In the genomic region with DNA sequence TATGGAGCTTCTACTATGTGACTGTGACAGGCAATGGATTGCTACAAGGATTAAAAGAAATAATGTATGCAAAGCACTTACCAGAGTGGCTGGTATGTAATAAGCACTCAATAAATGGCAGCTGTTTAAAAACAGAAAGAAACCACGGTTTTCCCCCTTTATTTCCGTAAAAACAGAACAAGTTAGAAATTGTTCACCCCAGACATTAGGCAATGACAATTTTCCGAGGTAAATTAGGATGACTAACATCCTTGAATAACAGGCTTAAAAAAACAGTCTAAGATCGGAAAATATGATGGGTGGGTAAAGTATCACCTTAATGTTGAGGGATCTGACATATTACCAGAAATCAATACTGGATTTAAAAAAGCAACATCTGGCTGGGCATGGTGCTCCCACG, we compare ENCODE assay signal across 33 cellular contexts. TPM values are rescaled to one million over a fixed set of nuclear protein-coding genes. Genes with fewer than 3 reads are reported as not detected.
DNase-seq lines count a peak whose midpoint lies in the region; ATAC-seq and TF ChIP-seq lines count a peak whose summit lies in the region.
"Had no signal": no experiment of that assay in that cellular context is flagged by ENCODE, and none has a peak within 500 bp of the region (broad histone marks: within the 10 kb centered on the region; RNA-seq: fewer than 3 reads in every experiment).

No MANE protein-coding gene starts in this region.

- H3K9me3 Mint-ChIP-seq in stimulated activated naive CD8-positive, alpha-beta T cell treated with anti-CD3 and anti-CD28 coated beads, Interleukin-15, amount 100 ng/mL, for 72 hours = peaks cover 19 to 20% of the 10 kb centered on the region in 2 donors
- no peaks in the 10 kb centered on the region for H3K9me3 Mint-ChIP-seq in endothelial cell (ENCODE audit: unreplicated experiment)

- peaks cover 4% of the 10 kb centered on the region for H3K36me3 Mint-ChIP-seq in endothelial cell (ENCODE audit: low read depth, unreplicated experiment)
- H3K36me3 Mint-ChIP-seq: type B pancreatic cell had no signal

- H3K4me1 Mint-ChIP-seq in stimulated activated naive CD8-positive, alpha-beta T cell treated with anti-CD3 and anti-CD28 coated beads, Interleukin-15, amount 100 ng/mL, for 72 hours = no peaks in the 10 kb centered on the region
- peaks cover 6% of the 10 kb centered on the region for H3K4me1 Mint-ChIP-seq in endothelial cell (ENCODE audit: unreplicated experiment)
- H3K4me1 Mint-ChIP-seq: activated CD4-positive, alpha-beta T cell treated with anti-CD3 and anti-CD28 coated beads, Interleukin-2, amount 10 ng/mL, durations not matched to agents 7 days and 5 days; activated naive CD8-positive, alpha-beta T cell treated with anti-CD3 and anti-CD28 coated beads, Interleukin-2, amount 10 ng/mL, durations not matched to agents 7 days and 5 days had no signal

- ATAC-seq in stimulated activated naive CD8-positive, alpha-beta T cell treated with anti-CD3 and anti-CD28 coated beads, Interleukin-15, Interleukin-2, amounts not matched to agents 100 U/mL and 50 U/mL, for 24 hours = peak; percentile 75
- ATAC-seq in stimulated activated naive CD8-positive, alpha-beta T cell treated with anti-CD3 and anti-CD28 coated beads, Interleukin-15, amount 100 ng/mL, for 72 hours = no peak
- ATAC-seq in GM21447 (IDR thresholded peaks at IDR 0.05; ENCODE audit: unreplicated experiment) = no peak
- ATAC-seq: GM12878, left lobe of liver had no signal

- no peak overlapping the region for H3K4me3 Mint-ChIP-seq in stimulated activated naive CD8-positive, alpha-beta T cell treated with anti-CD3 and anti-CD28 coated beads, Interleukin-15, amount 100 ng/mL, for 72 hours
- H3K4me3 Mint-ChIP-seq in endothelial cell (ENCODE audit: unreplicated experiment) = no peak overlapping the region
- H3K4me3 Mint-ChIP-seq: activated CD4-positive, alpha-beta T cell treated with anti-CD3 and anti-CD28 coated beads, Interleukin-2, amount 10 ng/mL, durations not matched to agents 7 days and 5 days; activated naive CD8-positive, alpha-beta T cell treated with anti-CD3 and anti-CD28 coated beads, Interleukin-2, amount 10 ng/mL, durations not matched to agents 7 days and 5 days; type B pancreatic cell had no signal

- no peak overlapping the region for H3K27ac Mint-ChIP-seq in stimulated activated naive CD8-positive, alpha-beta T cell treated with anti-CD3 and anti-CD28 coated beads, Interleukin-15, amount 100 ng/mL, for 72 hours
- no peak overlapping the region for H3K27ac Mint-ChIP-seq in endothelial cell (ENCODE audit: unreplicated experiment)
- H3K27ac Mint-ChIP-seq: activated CD4-positive, alpha-beta T cell treated with anti-CD3 and anti-CD28 coated beads, Interleukin-2, amount 10 ng/mL, durations not matched to agents 7 days and 5 days; activated naive CD8-positive, alpha-beta T cell treated with anti-CD3 and anti-CD28 coated beads, Interleukin-2, amount 10 ng/mL, durations not matched to agents 7 days and 5 days; type B pancreatic cell had no signal

- TF ChIP-seq CTCF in endothelial cell (IDR thresholded peaks at IDR 0.05; ENCODE audit: unreplicated experiment) = no peak

- H3K27me3 Mint-ChIP-seq in stimulated activated naive CD8-positive, alpha-beta T cell treated with anti-CD3 and anti-CD28 coated beads, Interleukin-15, amount 100 ng/mL, for 72 hours = no peaks in the 10 kb centered on the region
- H3K27me3 Mint-ChIP-seq in endothelial cell (ENCODE audit: unreplicated experiment) = no peaks in the 10 kb centered on the region
- H3K27me3 Mint-ChIP-seq: activated CD4-positive, alpha-beta T cell treated with anti-CD3 and anti-CD28 coated beads, Interleukin-2, amount 10 ng/mL, durations not matched to agents 7 days and 5 days had no signal

- peak overlapping the region; percentile 7 for H3K27ac ChIP-seq in epithelial cell of prostate
- H3K27ac ChIP-seq: ascending aorta, C4-2B, HL-60, KMS-11, ovary, SJCRH30, VCaP had no signal

- DNase-seq in NOMO-1 treated with DMSO at 0.1 percent for 48 hours (lab: John Stamatoyannopoulos, UW; ENCODE audit: unreplicated experiment) (peak; percentile 49), NOMO-1 treated with dmso at 0.1 percent for 144 hours (lab: John Stamatoyannopoulos, UW; ENCODE audit: unreplicated experiment) (no peak), epithelial cell of prostate (ENCODE audit: low read depth, low spot score) (no peak), endothelial cell (ENCODE audit: low spot score) (no peak), NCI-H1694 (lab: John Stamatoyannopoulos, UW) (no peak)
- no peak for DNase-seq in stimulated activated naive CD8-positive, alpha-beta T cell treated with anti-CD3 and anti-CD28 coated beads, Interleukin-15, Interleukin-2, amounts not matched to agents 100 U/mL and 50 U/mL, for 24 hours
- DNase-seq in stimulated activated naive CD8-positive, alpha-beta T cell treated with anti-CD3 and anti-CD28 coated beads, Interleukin-15, amount 100 ng/mL, for 72 hours = no peak
- DNase-seq: 8988T; activated CD4-positive, alpha-beta T cell treated with anti-CD3 and anti-CD28 coated beads, Interleukin-2, amount 10 ng/mL, durations not matched to agents 7 days and 5 days; activated effector memory CD4-positive, alpha-beta T cell treated with Interleukin-2 at 50 U/mL for 16 hours; activated naive CD8-positive, alpha-beta T cell treated with anti-CD3 and anti-CD28 coated beads, Interleukin-2, amount 10 ng/mL, durations not matched to agents 7 days and 5 days; caudate nucleus; COR-L47; H7; hippocampal formation; mesenchymal stem cell; NCI-H446; NCI-H748 treated with DMSO at 0.1 percent for 48 hours; ovary; SJCRH30; stimulated activated CD4-positive, alpha-beta T cell treated with anti-CD3 and anti-CD28 coated beads, Interleukin-15, amount 100 ng/mL, for 24 hours; stimulated activated CD4-positive, alpha-beta T cell treated with anti-CD3 and anti-CD28 coated beads, Interleukin-4, amount 100 ng/mL, for 4 hours; SW 1271; T-helper 9 cell had no signal

RNA-seq across cellular contexts. Expression of a gene that starts 20.9 kb away (rescaled TPM):
- total RNA-seq in endothelial cell (ENCODE audit: unreplicated experiment) = 87.8 TPM

RNA-seq across cellular contexts. Expression of a gene that starts 26.7 kb away (rescaled TPM):
- 86.2 TPM for total RNA-seq in endothelial cell (ENCODE audit: unreplicated experiment)

RNA-seq across cellular contexts. Expression of a gene that starts 47.7 kb away (rescaled TPM):
- total RNA-seq in endothelial cell (ENCODE audit: unreplicated experiment) = 31.1 TPM
